Comparison of ENCODE assay signal across 8 cellular contexts in the genomic region with DNA sequence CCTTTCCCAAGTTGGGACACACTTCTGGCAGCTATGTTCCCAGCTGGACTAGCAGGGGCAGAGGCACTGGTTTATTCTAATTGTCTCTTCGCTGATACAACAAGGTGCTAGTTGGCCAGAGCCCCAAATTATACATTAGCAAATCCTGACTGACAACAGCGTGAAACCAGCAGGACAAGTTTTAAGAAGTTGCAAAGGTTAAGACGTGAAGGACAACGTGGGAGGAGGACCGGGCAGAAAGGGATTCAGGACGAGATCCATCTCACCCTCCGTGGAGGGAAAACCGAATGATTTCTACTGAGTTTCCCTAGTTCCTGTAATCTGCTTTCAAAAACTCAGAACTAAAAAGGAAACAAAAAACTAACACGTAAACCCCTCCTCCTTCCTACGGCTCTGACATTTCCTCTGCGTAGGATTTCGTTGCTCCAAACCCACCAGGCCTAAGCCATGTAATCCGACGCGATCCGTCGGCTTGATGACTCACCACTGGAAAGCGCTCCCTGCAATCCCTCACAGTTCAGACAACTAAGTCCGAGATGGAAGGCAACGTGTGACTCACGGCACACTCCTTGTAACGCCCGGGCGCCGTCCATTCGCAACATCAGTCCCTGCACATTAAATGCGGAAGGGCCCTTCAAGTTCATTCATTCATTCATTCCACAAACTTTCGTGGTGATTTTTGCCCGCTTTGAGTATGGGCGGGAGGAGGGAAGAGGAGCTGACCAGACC. TPM values are rescaled to one million over a fixed set of nuclear protein-coding genes. Genes with fewer than 3 reads are reported as not detected.
DNase-seq lines count a peak whose midpoint lies in the region; ATAC-seq and TF ChIP-seq lines count a peak whose summit lies in the region.

No MANE protein-coding gene starts in this region.

- peak overlapping the region; percentile 84 for H3K9ac ChIP-seq in muscle layer of colon (ENCODE audit: low read length)

- intact Hi-C loops in Calu3 (cut with micrococcal nuclease; ENCODE audit: unreplicated experiment) (loop anchor here (1.0 to 5.0 kb wide), 3 partner anchors 30 to 150 kb away; a partner anchor contains a TSS), Panc1 (cut with micrococcal nuclease; ENCODE audit: unreplicated experiment) (no loop called here), esophagus squamous epithelium (cut with DNase I) (no loop called here)

- DNase-seq in Calu3 (peak; percentile 74), HuH-7 (ENCODE audit: low spot score) (peak; percentile 76), Panc1 (ENCODE audit: low read depth, low spot score) (peak; percentile 86), esophagus squamous epithelium (lab: John Stamatoyannopoulos, UW) (peak; percentile 20)
- DNase-seq in activated T-cell treated with anti-CD3 and anti-CD28 coated beads, Interleukin-2, amount 50 U/mL, for 72 hours, result peak; percentile 69 to 73
- peak; percentile 27 for DNase-seq in stimulated activated CD8-positive, alpha-beta memory T cell treated with anti-CD3 and anti-CD28 coated beads, Interleukin-7, amount 100 ng/mL, for 1 hour (ENCODE audit: low read depth in 2 of 2)

- H3K4me1 ChIP-seq in Panc1 (ENCODE audit: control insufficient read depth, insufficient read depth, low read length), result peaks cover 10% of the 10 kb centered on the region
- H3K4me1 ChIP-seq in esophagus squamous epithelium, result peaks cover 36 to 80% (median 38%) of the 10 kb centered on the region in 3 donors
- peaks cover 8% of the 10 kb centered on the region for H3K4me1 ChIP-seq in muscle layer of colon (ENCODE audit: insufficient read depth, low read length)

- in situ Hi-C loops in Panc1 (cut with HindIII; ENCODE audit: low pct_unique_long_range_greater_than_20kb, low sequenced_read_pairs), result no loop called here

- peak overlapping the region; percentile 69 to 78 for H3K4me3 ChIP-seq in Panc1 (ENCODE audit: low read depth in 2 of 2, low read length in 2 of 2)
- H3K4me3 ChIP-seq in esophagus squamous epithelium, result peak overlapping the region; percentile 67 to 82 (median 74)
- H3K4me3 ChIP-seq in muscle layer of colon (ENCODE audit: low read depth in 1 of 2, low read length in 2 of 2), result peak overlapping the region; percentile 53 to 64

- no peaks in the 10 kb centered on the region for H3K9me3 ChIP-seq in Panc1 (ENCODE audit: control insufficient read depth, insufficient read depth, low read depth, low read length)
- no peaks in the 10 kb centered on the region for H3K9me3 ChIP-seq in esophagus squamous epithelium
- no peaks in the 10 kb centered on the region for H3K9me3 ChIP-seq in muscle layer of colon (ENCODE audit: low read length)

- no peaks in the 10 kb centered on the region for H3K9me3 Mint-ChIP-seq in Calu3 (ENCODE audit: low read depth, unreplicated experiment)
- no peaks in the 10 kb centered on the region for H3K9me3 Mint-ChIP-seq in activated T-cell treated with anti-CD3 and anti-CD28 coated beads, Interleukin-2, amount 50 U/mL, for 72 hours

- POLR2A ChIA-PET in Panc1 (lab: Charles Lee), result no interaction called here

- CTCF ChIA-PET in Calu3 (lab: Charles Lee) (interaction anchor here (0.6 kb wide), 1 partner anchor 1174 kb away, joined by 4 read pairs; no protein-coding TSS in a partner anchor), Panc1 (lab: Charles Lee) (no interaction called here)

- peak overlapping the region; percentile 62 for H3K4me3 Mint-ChIP-seq in Calu3 (ENCODE audit: low read depth, unreplicated experiment)
- H3K4me3 Mint-ChIP-seq in activated T-cell treated with anti-CD3 and anti-CD28 coated beads, Interleukin-2, amount 50 U/mL, for 72 hours, result peak overlapping the region; percentile 81 to 98

- TF ChIP-seq CTCF in Calu3 (IDR thresholded peaks at IDR 0.05; ENCODE audit: unreplicated experiment), result no peak
- no peak for TF ChIP-seq CTCF in Panc1 (IDR thresholded peaks at IDR 0.05)
- no peak for TF ChIP-seq CTCF in esophagus squamous epithelium (IDR thresholded peaks at IDR 0.05)

- H3K36me3 Mint-ChIP-seq in Calu3 (ENCODE audit: insufficient read depth, unreplicated experiment), result peaks cover 15% of the 10 kb centered on the region
- H3K36me3 Mint-ChIP-seq in activated T-cell treated with anti-CD3 and anti-CD28 coated beads, Interleukin-2, amount 50 U/mL, for 72 hours (ENCODE audit: insufficient read depth in 2 of 2), result peaks cover 0 to 1% of the 10 kb centered on the region in 2 donors

- no peaks in the 10 kb centered on the region for H3K27me3 Mint-ChIP-seq in Calu3 (ENCODE audit: unreplicated experiment)
- H3K27me3 Mint-ChIP-seq in activated T-cell treated with anti-CD3 and anti-CD28 coated beads, Interleukin-2, amount 50 U/mL, for 72 hours (ENCODE audit: low read depth), result no peaks in the 10 kb centered on the region

- H3K36me3 ChIP-seq in Panc1 (ENCODE audit: control insufficient read depth, insufficient read depth, low read length) (no peaks in the 10 kb centered on the region), esophagus squamous epithelium (no peaks in the 10 kb centered on the region), muscle layer of colon (ENCODE audit: insufficient read depth, low read length) (no peaks in the 10 kb centered on the region)

- 0 to 1% methylated on average over 25 to 29 of the region's 30 CpGs for WGBS in esophagus squamous epithelium, 2 donors

- ATAC-seq in GM21447 (IDR thresholded peaks at IDR 0.05; ENCODE audit: unreplicated experiment) (peak; percentile 68), Panc1 (peak; percentile 94)
- ATAC-seq in activated T-cell treated with anti-CD3 and anti-CD28 coated beads, Interleukin-2, amount 50 U/mL, for 72 hours (replicated peaks in 1 of 2), result peak; percentile 82 to 85

- BruUV-seq in Calu3 (replicated peaks; lab: Mats Ljungman, UMichigan) (TSS peak; percentile 40), Panc1 (replicated peaks; lab: Mats Ljungman, UMichigan) (TSS peak; percentile 70)

- peaks cover 10% of the 10 kb centered on the region for H3K4me1 Mint-ChIP-seq in Calu3 (ENCODE audit: low read depth, unreplicated experiment)
- H3K4me1 Mint-ChIP-seq in activated T-cell treated with anti-CD3 and anti-CD28 coated beads, Interleukin-2, amount 50 U/mL, for 72 hours (ENCODE audit: low read depth), result peaks cover 19% of the 10 kb centered on the region

- H3K27ac Mint-ChIP-seq in Calu3 (ENCODE audit: unreplicated experiment), result peak overlapping the region; percentile 83
- peak overlapping the region; percentile 23 for H3K27ac Mint-ChIP-seq in activated T-cell treated with anti-CD3 and anti-CD28 coated beads, Interleukin-2, amount 50 U/mL, for 72 hours

- peak in 2 of 4 donors; percentile 57 to 73 for TF ChIP-seq POLR2A in esophagus squamous epithelium (IDR thresholded peaks at IDR 0.05)

- H3K27ac ChIP-seq in Panc1 (ENCODE audit: low read length), result peak overlapping the region; percentile 90
- peak overlapping the region; percentile 95 to 99 (median 98) for H3K27ac ChIP-seq in esophagus squamous epithelium
- peak overlapping the region; percentile 49 for H3K27ac ChIP-seq in muscle layer of colon (ENCODE audit: low read depth, low read length)

- no peaks in the 10 kb centered on the region for H3K27me3 ChIP-seq in Panc1 (ENCODE audit: control insufficient read depth, insufficient read depth, low read length)
- no peaks in the 10 kb centered on the region for H3K27me3 ChIP-seq in esophagus squamous epithelium
- no peaks in the 10 kb centered on the region for H3K27me3 ChIP-seq in muscle layer of colon (ENCODE audit: control insufficient read depth in 1 of 2, insufficient read depth in 2 of 2, low read length in 2 of 2)

RNA-seq across cellular contexts. Expression of a gene that starts 0.7 kb away (rescaled TPM):
- total RNA-seq in Calu3 (2022) (16.4 and 16.9 TPM in 2 replicates), Panc1 (2021; ENCODE audit: unreplicated experiment) (52.3 TPM), esophagus squamous epithelium (10 to 100 TPM in 2 of 4 donors, 1 to 10 TPM in 2; 6.0 to 18.3 (median 13.2) TPM)
- 25.6 TPM for polyA plus RNA-seq in Panc1 (2012; ENCODE audit: insufficient read length)
- total RNA-seq in activated T-cell treated with anti-CD3 and anti-CD28 coated beads, Interleukin-2, amount 50 U/mL, for 72 hours, result 10 to 100 TPM; 12.1 to 16.2 TPM

RNA-seq across cellular contexts. Expression of a gene that starts 30.2 kb away (rescaled TPM):
- total RNA-seq in Calu3 (2022) (not detected in 2 replicates), Panc1 (2021; ENCODE audit: unreplicated experiment) (0.18 TPM), esophagus squamous epithelium (1 to 10 TPM in 1 of 4 donors, under 1 TPM in 2, not detected in 1; 0.09 to 2.7 (median 0.95) TPM)
- polyA plus RNA-seq in Panc1 (2012; ENCODE audit: insufficient read length), result 0.55 TPM
- total RNA-seq in activated T-cell treated with anti-CD3 and anti-CD28 coated beads, Interleukin-2, amount 50 U/mL, for 72 hours, result 1 to 10 TPM; 1.2 to 1.5 TPM

Comparison
In these comparisons a context has a peak if more than half of its experiments do, and no peak if none do; other contexts are left out.
1. Peak in every context shown above with its lines: DNase-seq, ATAC-seq, H3K4me3 ChIP-seq and H3K27ac ChIP-seq.
2. DNase-seq: peak in every context shown above with its lines; median percentile 86 in Panc1; 76 in HuH-7; 74 in Calu3; 71 in activated T-cell treated with anti-CD3 and anti-CD28 coated beads, Interleukin-2, amount 50 U/mL, for 72 hours; 27 in stimulated activated CD8-positive, alpha-beta memory T cell treated with anti-CD3 and anti-CD28 coated beads, Interleukin-7, amount 100 ng/mL, for 1 hour; 20 in esophagus squamous epithelium.